8 cellular contexts compared by ENCODE assay signal in the genomic region with DNA sequence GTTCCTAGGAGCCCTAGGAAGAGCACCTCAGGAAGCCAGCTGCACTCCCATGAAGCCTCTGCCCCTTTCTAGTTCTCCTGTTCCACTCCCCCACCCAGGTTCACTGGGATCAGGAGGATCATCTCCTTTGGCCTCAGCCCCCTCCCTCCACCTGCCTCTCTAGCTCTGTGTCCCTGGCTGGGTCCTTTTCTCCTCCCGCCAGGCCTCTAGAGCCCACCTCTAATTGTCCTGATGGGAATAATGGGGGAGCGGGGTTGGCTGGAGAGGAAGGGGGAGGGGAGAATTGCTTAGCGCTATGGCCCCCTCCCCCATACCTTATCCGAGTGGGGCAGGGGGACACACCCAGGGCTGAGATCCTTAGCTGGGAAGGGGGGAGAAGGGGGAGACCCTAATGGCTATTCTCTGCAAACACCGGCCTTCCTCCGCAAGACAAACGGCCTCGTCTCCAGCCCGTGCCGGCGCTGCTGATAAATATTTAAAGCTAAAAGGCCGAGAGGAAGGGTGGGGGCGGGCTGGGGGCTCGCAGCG. TPM values are rescaled to one million over a fixed set of nuclear protein-coding genes. Genes with fewer than 3 reads are reported as not detected.
DNase-seq lines count a peak whose midpoint lies in the region; ATAC-seq, FAIRE-seq and TF ChIP-seq lines count a peak whose summit lies in the region.

No MANE protein-coding gene starts in this region.

- peaks cover 7% of the 10 kb centered on the region for H3K36me3 ChIP-seq in IMR-90 (ENCODE audit: control insufficient read depth, insufficient read depth, low read length)
- no peaks in the 10 kb centered on the region; a peak in 1 of 4 replicates for H3K36me3 ChIP-seq in GM12878 (ENCODE audit: control insufficient read depth in 2 of 2, insufficient read depth in 2 of 2, low read length in 1 of 2)
- no peaks in the 10 kb centered on the region for H3K36me3 ChIP-seq in naive thymus-derived CD4-positive, alpha-beta T cell (ENCODE audit: control insufficient read depth in 2 of 3, insufficient read depth in 3 of 3, low read length in 3 of 3)

- FAIRE-seq in GM12878 (lab: Jason Lieb, UNC): no peak

- H2BK15ac ChIP-seq in IMR-90 (ENCODE audit: low read depth, low read length): no peak overlapping the region

- no peak for TF ChIP-seq RAD21 in IMR-90 (IDR thresholded peaks at IDR 0.05; ENCODE audit: low read length)
- no peak for TF ChIP-seq RAD21 in GM12878 (IDR thresholded peaks at IDR 0.05; ENCODE audit: insufficient read depth, low read depth, low read length)

- peak overlapping the region; percentile 76 for H3K4ac ChIP-seq in IMR-90 (ENCODE audit: low read depth, low read length)

- TF ChIP-seq CTCF in C4-2B (conservative IDR thresholded peaks at IDR 0.05) (no peak), IMR-90 (conservative IDR thresholded peaks at IDR 0.05; ENCODE audit: low read depth, low read length) (no peak), GM12878 (IDR thresholded peaks at IDR 0.05 in 2 of 3, conservative IDR thresholded peaks at IDR 0.05 in 1 of 3; ENCODE audit: control insufficient read depth in 2 of 3, extremely low read depth in 1 of 3, insufficient read depth in 1 of 3, low read depth in 3 of 3, low read length in 3 of 3) (no peak)

- peaks cover 14% of the 10 kb centered on the region for H3K4me1 ChIP-seq in IMR-90 (ENCODE audit: control insufficient read depth, insufficient read depth, low read length)
- peaks cover 11% of the 10 kb centered on the region for H3K4me1 ChIP-seq in GM12878 (ENCODE audit: control insufficient read depth, insufficient read depth, low read length)
- peaks cover 25 to 42% of the 10 kb centered on the region in 2 donors for H3K4me1 ChIP-seq in naive thymus-derived CD4-positive, alpha-beta T cell (ENCODE audit: control insufficient read depth in 2 of 2, insufficient read depth in 2 of 2, low read length in 2 of 2)

- H3K36me3 Mint-ChIP-seq in naive thymus-derived CD4-positive, alpha-beta T cell: peaks cover 0 to 1% (median 0%) of the 10 kb centered on the region in 5 donors

- H3K4me3 ChIP-seq in IMR-90 (ENCODE audit: insufficient read depth, low read depth, low read length) (peak overlapping the region; percentile 61), GM12878 (peak overlapping the region; percentile 86)
- H3K4me3 ChIP-seq in naive thymus-derived CD4-positive, alpha-beta T cell (ENCODE audit: low read length): peak overlapping the region; percentile 81

- H3K27ac Mint-ChIP-seq in naive thymus-derived CD4-positive, alpha-beta T cell: no peak overlapping the region

- H4K20me1 ChIP-seq in IMR-90 (ENCODE audit: insufficient read depth, low read length) (no peaks in the 10 kb centered on the region), GM12878 (ENCODE audit: control insufficient read depth, insufficient read depth) (no peaks in the 10 kb centered on the region)

- no peak overlapping the region for H2BK20ac ChIP-seq in IMR-90 (ENCODE audit: low read depth, low read length)

- peak overlapping the region; percentile 48 for H2BK120ac ChIP-seq in IMR-90 (ENCODE audit: low read depth, low read length)

- H3K9me3 ChIP-seq in IMR-90 (ENCODE audit: control insufficient read depth, insufficient read depth, low read length) (no peaks in the 10 kb centered on the region), GM12878 (replicated peaks; ENCODE audit: control insufficient read depth, insufficient read depth, low read length) (no peaks in the 10 kb centered on the region)
- H3K9me3 ChIP-seq in naive thymus-derived CD4-positive, alpha-beta T cell (ENCODE audit: control insufficient read depth in 2 of 3, low read length in 3 of 3): no peaks in the 10 kb centered on the region

- no TSS peak for BruUV-seq in IMR-90 (replicated peaks; lab: Mats Ljungman, UMichigan)
- no TSS peak for BruUV-seq in GM12878 (replicated peaks; lab: Mats Ljungman, UMichigan)

- H3K4me2 ChIP-seq in IMR-90 (ENCODE audit: low read depth, low read length) (peak overlapping the region; percentile 88), GM12878 (ENCODE audit: control insufficient read depth, insufficient read depth) (peak overlapping the region; percentile 91)

- CTCF ChIA-PET in IMR-90 (lab: Yijun Ruan, JAX) (interaction anchor here (0.7 to 1.6 kb wide), 2 partner anchors 9 to 15 kb away, joined by 3 to 4 read pairs; no protein-coding TSS in a partner anchor), GM12878 (lab: Yijun Ruan, JAX) (interaction anchor here (0.8 to 1.8 kb wide), 10 partner anchors 9 to 584 kb away, joined by 3 to 8 read pairs (median 4); no protein-coding TSS in a partner anchor)
- CTCF ChIA-PET in naive thymus-derived CD4-positive, alpha-beta T cell (lab: Charles Lee): interaction anchor here (0.9 to 1.7 kb wide), 2 partner anchors 9 kb away, joined by 4 to 7 read pairs; no protein-coding TSS in a partner anchor

- peak overlapping the region; percentile 24; the same call in 1 of the 2 replicates for H3K18ac ChIP-seq in IMR-90 (ENCODE audit: low read depth, low read length)

- TF ChIP-seq POLR2A in IMR-90 (IDR thresholded peaks at IDR 0.05; ENCODE audit: low read depth, low read length) (no peak), GM12878 (IDR thresholded peaks at IDR 0.05; ENCODE audit: low read depth, low read length) (no peak)

- in situ Hi-C loops in IMR-90 (cut with MboI; ENCODE audit: low sequenced_read_pairs) (no loop called here), GM12878 (cut with MboI) (no loop called here)

- H3K27ac ChIP-seq in C4-2B: peak overlapping the region; percentile 79
- H3K27ac ChIP-seq in IMR-90 (ENCODE audit: insufficient read depth, low read length): peak overlapping the region; percentile 93
- H3K27ac ChIP-seq in GM12878 (ENCODE audit: control insufficient read depth, insufficient read depth): no peak overlapping the region
- no peak overlapping the region for H3K27ac ChIP-seq in naive thymus-derived CD4-positive, alpha-beta T cell (ENCODE audit: low read depth, low read length)

- H4K91ac ChIP-seq in IMR-90 (ENCODE audit: insufficient read depth, low read depth, low read length): peak overlapping the region; percentile 79

- peaks cover 0 to 1% (median 0%) of the 10 kb centered on the region in 11 donors for H3K9me3 Mint-ChIP-seq in naive thymus-derived CD4-positive, alpha-beta T cell

- H3K79me1 ChIP-seq in IMR-90 (ENCODE audit: low read depth in 1 of 2, low read length in 2 of 2): peaks cover 9 to 40% of the 10 kb centered on the region in 2 experiments; a peak in 3 of 4 replicates

- peak overlapping the region; percentile 72 for H4K5ac ChIP-seq in IMR-90 (ENCODE audit: low read depth, low read length)

- DNase-seq in IMR-90: no peak
- DNase-seq in GM12878 (ENCODE audit: low read depth, low spot score): no peak
- no peak for DNase-seq in naive thymus-derived CD4-positive, alpha-beta T cell
- no peak for DNase-seq in putamen (ENCODE audit: low spot score)
- DNase-seq in HuH-7.5 (ENCODE audit: low spot score): no peak
- no peak for DNase-seq in GOT3 (lab: John Stamatoyannopoulos, UW)

- SMC1A ChIA-PET in GM12878 (lab: Charles Lee; ENCODE audit: uncharacterized antibody, unreplicated experiment): interaction anchor here (0.8 to 1.1 kb wide), 3 partner anchors 21 to 584 kb away, joined by 3 read pairs; no protein-coding TSS in a partner anchor

- no peaks in the 10 kb centered on the region for H3K79me2 ChIP-seq in GM12878 (ENCODE audit: control insufficient read depth, insufficient read depth, low read length)

- peaks cover 71 to 83% (median 75%) of the 10 kb centered on the region in 5 donors for H3K27me3 Mint-ChIP-seq in naive thymus-derived CD4-positive, alpha-beta T cell

- peak overlapping the region; percentile 48; the same call in 1 of the 2 replicates for H3K23ac ChIP-seq in IMR-90 (ENCODE audit: low read depth, low read length)

- no peaks in the 10 kb centered on the region for H3K27me3 ChIP-seq in IMR-90 (ENCODE audit: control insufficient read depth, insufficient read depth, low read length)
- H3K27me3 ChIP-seq in GM12878 (replicated peaks in 1 of 2; ENCODE audit: control insufficient read depth in 2 of 2, insufficient read depth in 2 of 2, low read length in 1 of 2): peaks cover 6 to 13% of the 10 kb centered on the region in 2 experiments; a peak in 3 of 4 replicates
- peaks cover 3 to 44% of the 10 kb centered on the region in 2 donors for H3K27me3 ChIP-seq in naive thymus-derived CD4-positive, alpha-beta T cell (ENCODE audit: control insufficient read depth in 2 of 2, insufficient read depth in 2 of 2, low read length in 2 of 2)

- 0% methylated on average over 4 of the region's 15 CpGs; no CpG with 5 or more reads in 1 of the 2 experiments for WGBS in IMR-90 (ENCODE audit: extremely low coverage in 2 of 2, insufficient read length in 1 of 2), 2 experiments
- WGBS in GM12878 (ENCODE audit: insufficient coverage, insufficient replicate concordance, low lambda C conversion rate, missing lambda C conversion rate): 14% methylated on average over 15 of the region's 15 CpGs

- ATAC-seq in IMR-90 (ENCODE audit: low read depth): no peak
- ATAC-seq in GM12878: no peak
- no peak for ATAC-seq in naive thymus-derived CD4-positive, alpha-beta T cell
- no peak for ATAC-seq in HG02642 (IDR thresholded peaks at IDR 0.05; ENCODE audit: poor library complexity, unreplicated experiment)

- H2AFZ ChIP-seq in IMR-90 (replicated peaks; ENCODE audit: low read length, poor library complexity) (peak overlapping the region; percentile 94), GM12878 (ENCODE audit: control insufficient read depth, low read depth, low read length) (peak overlapping the region; percentile 96)

- H3K14ac ChIP-seq in IMR-90 (replicated peaks; ENCODE audit: low read depth, low read length): peak overlapping the region; percentile 48

- peak overlapping the region; percentile 93 to 95; a peak in 3 of 4 replicates for H4K8ac ChIP-seq in IMR-90 (ENCODE audit: low read depth in 2 of 2, low read length in 2 of 2)

- peak overlapping the region; percentile 74 to 97 (median 90) for H3K4me3 Mint-ChIP-seq in naive thymus-derived CD4-positive, alpha-beta T cell

- H3K9ac ChIP-seq in IMR-90 (ENCODE audit: low read depth, low read length) (peak overlapping the region; percentile 90), GM12878 (ENCODE audit: control insufficient read depth, insufficient read depth, low read length) (peak overlapping the region; percentile 76)

- POLR2A ChIA-PET in IMR-90 (lab: Charles Lee; ENCODE audit: unreplicated experiment) (interaction anchor here (0.5 to 1.1 kb wide), 3 partner anchors 10 to 263 kb away, joined by 4 to 5 read pairs (median 5); no protein-coding TSS in a partner anchor), GM12878 (lab: Charles Lee) (interaction anchor here (0.6 to 1.7 kb wide), 4 partner anchors 14 to 120 kb away, joined by 3 to 6 read pairs (median 5); no protein-coding TSS in a partner anchor)
- POLR2A ChIA-PET in naive thymus-derived CD4-positive, alpha-beta T cell (lab: Charles Lee): no interaction called here

- dilution Hi-C loops in IMR-90 (cut with HindIII; ENCODE audit: low sequenced_read_pairs, unreplicated experiment): no loop called here

- intact Hi-C loops in IMR-90 (cut with micrococcal nuclease): loop anchor here (1.0 kb wide), 1 partner anchor 12 kb away; no protein-coding TSS in a partner anchor
- intact Hi-C loops in GM12878 (cut with micrococcal nuclease; ENCODE audit: unreplicated experiment): no loop called here
- intact Hi-C loops in naive thymus-derived CD4-positive, alpha-beta T cell (cut with micrococcal nuclease): loop anchor here (5.0 to 10.0 kb wide), 5 partner anchors 117 to 1355 kb away; a partner anchor contains a TSS

- peak overlapping the region; percentile 45; the same call in 1 of the 2 replicates for H3K56ac ChIP-seq in IMR-90 (ENCODE audit: extremely low read depth, insufficient read depth, low read length)

- H2AK9ac ChIP-seq in IMR-90 (replicated peaks; ENCODE audit: low read depth, low read length, poor library complexity): peak overlapping the region; percentile 84

- RAD21 ChIA-PET in GM12878 (lab: Charles Lee; ENCODE audit: unreplicated experiment): interaction anchor here (0.9 to 1.7 kb wide), 5 partner anchors 13 to 529 kb away, joined by 3 to 4 read pairs (median 3); a partner anchor contains a TSS

- TF ChIP-seq EP300 in GM12878 (IDR thresholded peaks at IDR 0.05; ENCODE audit: borderline replicate concordance in 1 of 2, control insufficient read depth in 1 of 2, low read depth in 2 of 2, low read length in 2 of 2): no peak

- H3K4me1 Mint-ChIP-seq in naive thymus-derived CD4-positive, alpha-beta T cell: peaks cover 31 to 42% (median 39%) of the 10 kb centered on the region in 7 donors

- peak overlapping the region; percentile 84 for H2AK5ac ChIP-seq in IMR-90 (ENCODE audit: low read depth, low read length)

- H2BK5ac ChIP-seq in IMR-90 (ENCODE audit: low read depth, low read length, poor library complexity, severe bottlenecking): peak overlapping the region; percentile 22

- 0 out of 2 replicates have a peak, but pooled peaks cover 3% of the 10 kb centered on the region for H3K9me1 ChIP-seq in IMR-90 (ENCODE audit: insufficient read depth, low read length)

RNA-seq across cellular contexts. Expression of a gene that starts 1.0 kb away (rescaled TPM):
- total RNA-seq in IMR-90 (2012; rRNA removed): 1.8 and 3.3 TPM in 2 replicates
- polyA plus RNA-seq in IMR-90 (2012; rRNA removed): 6.7 and 7.5 TPM in 2 replicates
- 5.2 and 6.4 TPM in 2 replicates for polyA plus RNA-seq in IMR-90 (2012; cell fraction: cytosol; rRNA removed)
- 1.8 and 2.6 TPM in 2 replicates for polyA plus RNA-seq in IMR-90 (2012; cell fraction: nucleus; rRNA removed; ENCODE audit: low replicate concordance)
- total RNA-seq in GM12878 (2013; cell fraction: nucleolus; rRNA removed): 0.98 and 1.3 TPM in 2 replicates
- total RNA-seq in GM12878 (2014; rRNA removed): 3.2 and 4.2 TPM in 2 replicates
- total RNA-seq in GM12878 (2014; rRNA removed; fragmentation: Illumina TruSeq; extraction: Trizol): 3.6 and 5.8 TPM in 2 replicates
- 4.0 and 4.5 TPM in 2 replicates for total RNA-seq in GM12878 (2021)
- 2.3 TPM for polyA plus RNA-seq in GM12878 (2011; ENCODE audit: low read depth)
- polyA plus RNA-seq in GM12878 (2011; rRNA removed): 7.4 and 8.3 TPM in 2 replicates
- polyA plus RNA-seq in GM12878 (2011; cell fraction: cytosol; rRNA removed): 6.8 and 8.1 TPM in 2 replicates
- 2.5 and 4.1 TPM in 2 replicates for polyA plus RNA-seq in GM12878 (2011; cell fraction: nucleus; rRNA removed)
- 3.9 and 4.1 TPM in 2 replicates for polyA plus RNA-seq in GM12878 (2012)
- 1.3 and 3.7 TPM in 2 replicates for polyA plus RNA-seq in GM12878 (2014; fragmentation: Illumina TruSeq; extraction: Trizol)
- polyA plus RNA-seq in GM12878 (2014; fragmentation: Nextera tagmentation; extraction: Ambion mirVana): 1 to 10 TPM; 2.8 to 3.4 TPM
- 5.1 and 7.0 TPM in 2 replicates for polyA plus RNA-seq in GM12878 (2014; rRNA removed)
- 1 to 10 TPM; 4.3 to 4.8 TPM for polyA plus RNA-seq in GM12878 (2016; fragmentation: Nextera tagmentation; extraction: Ambion mirVana)
- polyA minus RNA-seq in GM12878 (2011; rRNA and poly(A)+ RNA removed): 1.6 and 2.8 TPM in 2 replicates
- polyA minus RNA-seq in GM12878 (2011; cell fraction: cytosol; rRNA and poly(A)+ RNA removed): 1.7 and 2.2 TPM in 2 replicates
- 0.97 and 1.2 TPM in 2 replicates for polyA minus RNA-seq in GM12878 (2011; cell fraction: nucleus; rRNA and poly(A)+ RNA removed)
- under 1 TPM in 1 of 5 experiments, not detected in 4; 0.31 TPM for total RNA-seq in naive thymus-derived CD4-positive, alpha-beta T cell
- polyA plus RNA-seq in naive thymus-derived CD4-positive, alpha-beta T cell: not detected

RNA-seq across cellular contexts. Expression of a gene that starts 5.0 kb away (rescaled TPM):
- total RNA-seq in IMR-90 (2012; rRNA removed) (11.1 and 11.9 TPM in 2 replicates), GM12878 (2014; rRNA removed) (0.05 and 0.06 TPM in 2 replicates), GM12878 (2014; rRNA removed; fragmentation: Illumina TruSeq; extraction: Trizol) (0.09 TPM in 1 of 2 replicates, not detected in the other), GM12878 (2021) (0.13 and 0.24 TPM in 2 replicates)
- polyA plus RNA-seq in IMR-90 (2012; rRNA removed) (42.2 and 48.1 TPM in 2 replicates), GM12878 (2011; rRNA removed) (0.10 TPM in 1 of 2 replicates, not detected in the other), GM12878 (2014; fragmentation: Illumina TruSeq; extraction: Trizol) (0.07 TPM in 1 of 2 replicates, not detected in the other), GM12878 (2014; fragmentation: Nextera tagmentation; extraction: Ambion mirVana) (under 1 TPM in 1 of 2 experiments, not detected in 1; 0.04 TPM), GM12878 (2014; rRNA removed) (0.22 and 0.51 TPM in 2 replicates), GM12878 (2016; fragmentation: Nextera tagmentation; extraction: Ambion mirVana) (under 1 TPM in 1 of 2 experiments, not detected in 1; 0.13 TPM)
- polyA plus RNA-seq in IMR-90 (2012; cell fraction: cytosol; rRNA removed): 66.4 and 75.0 TPM in 2 replicates
- 27.7 and 38.2 TPM in 2 replicates for polyA plus RNA-seq in IMR-90 (2012; cell fraction: nucleus; rRNA removed; ENCODE audit: low replicate concordance)
- total RNA-seq in GM12878 (2013; cell fraction: nucleolus; rRNA removed): not detected in 2 replicates
- polyA plus RNA-seq in GM12878 (2011; ENCODE audit: low read depth): 0.16 TPM
- polyA plus RNA-seq in GM12878 (2011; cell fraction: cytosol; rRNA removed): 0.10 and 0.27 TPM in 2 replicates
- polyA plus RNA-seq in GM12878 (2011; cell fraction: nucleus; rRNA removed): 0.10 TPM in 1 of 2 replicates, not detected in the other
- 0.21 TPM in 1 of 2 replicates, not detected in the other for polyA plus RNA-seq in GM12878 (2012)
- 0.10 TPM in 1 of 2 replicates, not detected in the other for polyA minus RNA-seq in GM12878 (2011; rRNA and poly(A)+ RNA removed)
- polyA minus RNA-seq in GM12878 (2011; cell fraction: cytosol; rRNA and poly(A)+ RNA removed): not detected in 2 replicates
- polyA minus RNA-seq in GM12878 (2011; cell fraction: nucleus; rRNA and poly(A)+ RNA removed): not detected in 2 replicates
- total RNA-seq in naive thymus-derived CD4-positive, alpha-beta T cell: under 1 TPM in 1 of 5 experiments, not detected in 4; 0.34 TPM
- polyA plus RNA-seq in naive thymus-derived CD4-positive, alpha-beta T cell: not detected

RNA-seq across cellular contexts. Expression of a gene that starts 5.3 kb away (rescaled TPM):
- 0.54 and 0.56 TPM in 2 replicates for total RNA-seq in IMR-90 (2012; rRNA removed)
- 5.3 and 6.2 TPM in 2 replicates for polyA plus RNA-seq in IMR-90 (2012; rRNA removed)
- 2.2 and 6.0 TPM in 2 replicates for polyA plus RNA-seq in IMR-90 (2012; cell fraction: cytosol; rRNA removed)
- polyA plus RNA-seq in IMR-90 (2012; cell fraction: nucleus; rRNA removed; ENCODE audit: low replicate concordance): 3.2 and 4.6 TPM in 2 replicates
- not detected in 2 replicates for total RNA-seq in GM12878 (2013; cell fraction: nucleolus; rRNA removed)
- not detected in 2 replicates for total RNA-seq in GM12878 (2014; rRNA removed)
- not detected in 2 replicates for total RNA-seq in GM12878 (2014; rRNA removed; fragmentation: Illumina TruSeq; extraction: Trizol)
- total RNA-seq in GM12878 (2021): 0.21 TPM in 1 of 2 replicates, not detected in the other
- polyA plus RNA-seq in GM12878 (2011; ENCODE audit: low read depth): not detected
- polyA plus RNA-seq in GM12878 (2011; rRNA removed): not detected in 2 replicates
- not detected in 2 replicates for polyA plus RNA-seq in GM12878 (2011; cell fraction: cytosol; rRNA removed)
- polyA plus RNA-seq in GM12878 (2011; cell fraction: nucleus; rRNA removed): not detected in 2 replicates
- not detected in 2 replicates for polyA plus RNA-seq in GM12878 (2012)
- not detected in 2 replicates for polyA plus RNA-seq in GM12878 (2014; fragmentation: Illumina TruSeq; extraction: Trizol)
- not detected for polyA plus RNA-seq in GM12878 (2014; fragmentation: Nextera tagmentation; extraction: Ambion mirVana)
- not detected in 2 replicates for polyA plus RNA-seq in GM12878 (2014; rRNA removed)
- polyA plus RNA-seq in GM12878 (2016; fragmentation: Nextera tagmentation; extraction: Ambion mirVana): not detected
- polyA minus RNA-seq in GM12878 (2011; rRNA and poly(A)+ RNA removed): not detected in 2 replicates
- polyA minus RNA-seq in GM12878 (2011; cell fraction: cytosol; rRNA and poly(A)+ RNA removed): not detected in 2 replicates
- not detected in 2 replicates for polyA minus RNA-seq in GM12878 (2011; cell fraction: nucleus; rRNA and poly(A)+ RNA removed)
- not detected for total RNA-seq in naive thymus-derived CD4-positive, alpha-beta T cell
- polyA plus RNA-seq in naive thymus-derived CD4-positive, alpha-beta T cell: not detected

RNA-seq across cellular contexts. Expression of a gene that starts 16.2 kb away (rescaled TPM):
- total RNA-seq in IMR-90 (2012; rRNA removed) (0.54 and 0.56 TPM in 2 replicates), GM12878 (2014; rRNA removed) (not detected in 2 replicates), GM12878 (2014; rRNA removed; fragmentation: Illumina TruSeq; extraction: Trizol) (not detected in 2 replicates), GM12878 (2021) (not detected in 2 replicates)
- polyA plus RNA-seq in IMR-90 (2012; rRNA removed) (18.0 and 18.1 TPM in 2 replicates), GM12878 (2011; rRNA removed) (not detected in 2 replicates), GM12878 (2014; fragmentation: Illumina TruSeq; extraction: Trizol) (not detected in 2 replicates), GM12878 (2014; fragmentation: Nextera tagmentation; extraction: Ambion mirVana) (not detected), GM12878 (2014; rRNA removed) (not detected in 2 replicates), GM12878 (2016; fragmentation: Nextera tagmentation; extraction: Ambion mirVana) (not detected)
- polyA plus RNA-seq in IMR-90 (2012; cell fraction: cytosol; rRNA removed): 19.7 and 32.7 TPM in 2 replicates
- polyA plus RNA-seq in IMR-90 (2012; cell fraction: nucleus; rRNA removed; ENCODE audit: low replicate concordance): 13.4 and 16.5 TPM in 2 replicates
- total RNA-seq in GM12878 (2013; cell fraction: nucleolus; rRNA removed): not detected in 2 replicates
- not detected for polyA plus RNA-seq in GM12878 (2011; ENCODE audit: low read depth)
- polyA plus RNA-seq in GM12878 (2011; cell fraction: cytosol; rRNA removed): not detected in 2 replicates
- not detected in 2 replicates for polyA plus RNA-seq in GM12878 (2011; cell fraction: nucleus; rRNA removed)
- polyA plus RNA-seq in GM12878 (2012): not detected in 2 replicates
- not detected in 2 replicates for polyA minus RNA-seq in GM12878 (2011; rRNA and poly(A)+ RNA removed)
- not detected in 2 replicates for polyA minus RNA-seq in GM12878 (2011; cell fraction: cytosol; rRNA and poly(A)+ RNA removed)
- polyA minus RNA-seq in GM12878 (2011; cell fraction: nucleus; rRNA and poly(A)+ RNA removed): not detected in 2 replicates
- not detected for total RNA-seq in naive thymus-derived CD4-positive, alpha-beta T cell
- not detected for polyA plus RNA-seq in naive thymus-derived CD4-positive, alpha-beta T cell

RNA-seq across cellular contexts. Expression of a gene that starts 16.3 kb away (rescaled TPM):
- total RNA-seq in IMR-90 (2012; rRNA removed) (under 0.01 TPM in 1 of 2 replicates, not detected in the other), GM12878 (2014; rRNA removed) (not detected in 2 replicates), GM12878 (2014; rRNA removed; fragmentation: Illumina TruSeq; extraction: Trizol) (0.04 and 0.05 TPM in 2 replicates), GM12878 (2021) (0.13 and 0.16 TPM in 2 replicates)
- polyA plus RNA-seq in IMR-90 (2012; rRNA removed) (0.05 and 0.07 TPM in 2 replicates), GM12878 (2011; rRNA removed) (0.49 and 0.69 TPM in 2 replicates), GM12878 (2014; fragmentation: Illumina TruSeq; extraction: Trizol) (0.01 TPM in 1 of 2 replicates, not detected in the other), GM12878 (2014; fragmentation: Nextera tagmentation; extraction: Ambion mirVana) (not detected), GM12878 (2014; rRNA removed) (0.09 TPM in 1 of 2 replicates, not detected in the other), GM12878 (2016; fragmentation: Nextera tagmentation; extraction: Ambion mirVana) (not detected)
- 0.01 and 0.04 TPM in 2 replicates for polyA plus RNA-seq in IMR-90 (2012; cell fraction: cytosol; rRNA removed)
- polyA plus RNA-seq in IMR-90 (2012; cell fraction: nucleus; rRNA removed; ENCODE audit: low replicate concordance): 0.03 and 0.10 TPM in 2 replicates
- 0.19 and 0.42 TPM in 2 replicates for total RNA-seq in GM12878 (2013; cell fraction: nucleolus; rRNA removed)
- not detected for polyA plus RNA-seq in GM12878 (2011; ENCODE audit: low read depth)
- 0.32 and 0.46 TPM in 2 replicates for polyA plus RNA-seq in GM12878 (2011; cell fraction: cytosol; rRNA removed)
- polyA plus RNA-seq in GM12878 (2011; cell fraction: nucleus; rRNA removed): 0.53 and 0.87 TPM in 2 replicates
- polyA plus RNA-seq in GM12878 (2012): 0.05 and 0.21 TPM in 2 replicates
- 0.15 and 0.26 TPM in 2 replicates for polyA minus RNA-seq in GM12878 (2011; rRNA and poly(A)+ RNA removed)
- not detected in 2 replicates for polyA minus RNA-seq in GM12878 (2011; cell fraction: cytosol; rRNA and poly(A)+ RNA removed)
- polyA minus RNA-seq in GM12878 (2011; cell fraction: nucleus; rRNA and poly(A)+ RNA removed): 0.19 and 0.24 TPM in 2 replicates
- under 1 TPM in 3 of 5 experiments, not detected in 2; 0.12 to 0.24 (median 0.16) TPM for total RNA-seq in naive thymus-derived CD4-positive, alpha-beta T cell
- not detected for polyA plus RNA-seq in naive thymus-derived CD4-positive, alpha-beta T cell

Comparison
In these comparisons a context has a peak if more than half of its experiments do, and no peak if none do; other contexts are left out.
1. H3K27ac ChIP-seq: peak in C4-2B (single experiment) and IMR-90 (single experiment); none in GM12878 (single experiment) and naive thymus-derived CD4-positive, alpha-beta T cell (single experiment).
2. Peak in every context shown above with its lines, with median percentiles within 50 percentile points of each other: H3K4me3 ChIP-seq.